In genomic region chr4:152780267-152780811, GRCh38 we compare ENCODE assay signal across 8 cellular contexts. TPM values are rescaled to one million over a fixed set of nuclear protein-coding genes. Genes with fewer than 3 reads are reported as not detected.
DNase-seq lines count a peak whose midpoint lies in the region; ATAC-seq and TF ChIP-seq lines count a peak whose summit lies in the region.

No MANE protein-coding gene starts in this region.

- peak overlapping the region; percentile 91 for H3K27ac ChIP-seq in psoas muscle

- H3K27me3 ChIP-seq in psoas muscle (ENCODE audit: insufficient read depth in 3 of 3, low read length in 2 of 3) = no peaks in the 10 kb centered on the region

- no peaks in the 10 kb centered on the region for H3K36me3 ChIP-seq in psoas muscle (ENCODE audit: insufficient read depth in 1 of 2, low read depth in 1 of 2)

- ATAC-seq in GM18508 (IDR thresholded peaks at IDR 0.05; ENCODE audit: insufficient read depth, unreplicated experiment) = peak; percentile 11
- ATAC-seq in HG03432 (IDR thresholded peaks at IDR 0.05; ENCODE audit: unreplicated experiment) = peak; percentile 30
- peak; percentile 14 to 15 for ATAC-seq in left cardiac atrium
- ATAC-seq in psoas muscle = peak; percentile 25 to 48 (median 38)
- no peak for ATAC-seq in HG02571 (IDR thresholded peaks at IDR 0.05; ENCODE audit: unreplicated experiment)

- peaks cover 48% of the 10 kb centered on the region for H3K4me1 Mint-ChIP-seq in activated CD4-positive, alpha-beta memory T cell treated with anti-CD3 and anti-CD28 coated beads, Interleukin-2, amount 10 ng/mL, durations not matched to agents 7 days and 5 days

- CTCF ChIA-PET in activated CD4-positive, alpha-beta memory T cell treated with anti-CD3 and anti-CD28 coated beads, Interleukin-2, amount 10 ng/mL, durations not matched to agents 7 days and 5 days (lab: Charles Lee) = interaction anchor here (1.2 to 2.5 kb wide), 3 partner anchors 11 to 280 kb away, joined by 5 to 20 read pairs (median 9); partner anchors contain the start of gene TMEM154

- POLR2A ChIA-PET in activated CD4-positive, alpha-beta memory T cell treated with anti-CD3 and anti-CD28 coated beads, Interleukin-2, amount 10 ng/mL, durations not matched to agents 7 days and 5 days (lab: Charles Lee) = interaction anchor here (1.2 to 3.4 kb wide), 9 partner anchors 9 to 1681 kb away, joined by 3 to 24 read pairs (median 5); partner anchors contain the start of genes FBXW7, RPS3A and TMEM154

- peak overlapping the region; percentile 94 for H3K27ac Mint-ChIP-seq in activated CD4-positive, alpha-beta memory T cell treated with anti-CD3 and anti-CD28 coated beads, Interleukin-2, amount 10 ng/mL, durations not matched to agents 7 days and 5 days

- DNase-seq in activated CD4-positive, alpha-beta memory T cell treated with anti-CD3 and anti-CD28 coated beads, Interleukin-2, amount 10 ng/mL, durations not matched to agents 7 days and 5 days = no peak
- DNase-seq in left cardiac atrium (no peak), psoas muscle (no peak), retina (no peak), AML-193 (lab: John Stamatoyannopoulos, UW) (no peak)

- peaks cover 5% of the 10 kb centered on the region for H3K36me3 Mint-ChIP-seq in activated CD4-positive, alpha-beta memory T cell treated with anti-CD3 and anti-CD28 coated beads, Interleukin-2, amount 10 ng/mL, durations not matched to agents 7 days and 5 days (ENCODE audit: low read depth)

- H3K9me3 ChIP-seq in psoas muscle = no peaks in the 10 kb centered on the region

- H3K4me1 ChIP-seq in psoas muscle = peaks cover 19% of the 10 kb centered on the region

- peaks cover 11% of the 10 kb centered on the region for H3K27me3 Mint-ChIP-seq in activated CD4-positive, alpha-beta memory T cell treated with anti-CD3 and anti-CD28 coated beads, Interleukin-2, amount 10 ng/mL, durations not matched to agents 7 days and 5 days

- no peaks in the 10 kb centered on the region for H3K9me3 Mint-ChIP-seq in activated CD4-positive, alpha-beta memory T cell treated with anti-CD3 and anti-CD28 coated beads, Interleukin-2, amount 10 ng/mL, durations not matched to agents 7 days and 5 days

- 1 to 3% (median 1%) methylated on average over 16 of the region's 16 CpGs for WGBS in psoas muscle, 3 donors

- peak overlapping the region; percentile 84 for H3K4me3 ChIP-seq in psoas muscle

- no peak for TF ChIP-seq CTCF in psoas muscle (IDR thresholded peaks at IDR 0.05)

- peak overlapping the region; percentile 99 for H3K4me3 Mint-ChIP-seq in activated CD4-positive, alpha-beta memory T cell treated with anti-CD3 and anti-CD28 coated beads, Interleukin-2, amount 10 ng/mL, durations not matched to agents 7 days and 5 days

- intact Hi-C loops in left cardiac atrium (cut with DNase I) (no loop called here), psoas muscle (cut with DNase I) (loop anchor here in 1 of 2 donors (5.0 kb wide), 1 partner anchor 1683 kb away; the partner anchor contains the start of gene RPS3A)

RNA-seq across cellular contexts. Expression of gene ARFIP1, which starts 0.6 kb away (rescaled TPM):
- 10 to 100 TPM; 15.5 to 16.3 TPM for total RNA-seq in activated CD4-positive, alpha-beta memory T cell treated with anti-CD3 and anti-CD28 coated beads, Interleukin-2, amount 10 ng/mL, durations not matched to agents 7 days and 5 days
- total RNA-seq in left cardiac atrium (10 to 100 TPM; 18.0 to 19.0 TPM), psoas muscle (10 to 100 TPM in 3 of 4 donors, 1 to 10 TPM in 1; 8.1 to 15.7 (median 12.4) TPM)
- 10 to 100 TPM in 2 of 3 donors, 1 to 10 TPM in 1; 6.8 to 12.9 (median 12.2) TPM for polyA plus RNA-seq in psoas muscle

RNA-seq across cellular contexts. Expression of gene TIGD4, which starts 0.8 kb away (rescaled TPM):
- total RNA-seq in activated CD4-positive, alpha-beta memory T cell treated with anti-CD3 and anti-CD28 coated beads, Interleukin-2, amount 10 ng/mL, durations not matched to agents 7 days and 5 days = under 1 TPM; 0.13 to 0.35 TPM
- total RNA-seq in left cardiac atrium (under 1 TPM; 0.10 to 0.12 TPM), psoas muscle (under 1 TPM in 3 of 4 donors, not detected in 1; 0.12 to 0.36 (median 0.13) TPM)
- polyA plus RNA-seq in psoas muscle = under 1 TPM; 0.03 to 0.56 (median 0.12) TPM
